ENCODE assay signal across 2 cellular contexts in genomic region chr19:7840629-7841028, GRCh38.
A peak's percentile ranks its signal among the peaks of the same experiment; 100 is the strongest.
TF ChIP-seq lines count a peak whose summit lies in the region.

No MANE protein-coding gene starts in this region.

TF ChIP-seq in IMR-90, 13 proteins besides CTCF, POLR2A, EP300 and RAD21:
- TF ChIP-seq NFE2L2 (IDR thresholded peaks at IDR 0.05; ENCODE audit: low read depth, low read length) (no peak), USF2 (IDR thresholded peaks at IDR 0.05; ENCODE audit: low read depth, low read length) (no peak), RCOR1 (IDR thresholded peaks at IDR 0.05; ENCODE audit: insufficient replicate concordance, low read length) (no peak), RFX5 (IDR thresholded peaks at IDR 0.05; ENCODE audit: low read depth, low read length) (no peak), FOS (IDR thresholded peaks at IDR 0.05; ENCODE audit: low read depth, low read length) (no peak), CEBPB (IDR thresholded peaks at IDR 0.05; ENCODE audit: low read depth, low read length) (no peak), BHLHE40 (IDR thresholded peaks at IDR 0.05; ENCODE audit: low read depth, low read length) (no peak)
TF ChIP-seq in IMR-90: peak in this region for 0.

TF ChIP-seq in H1, 55 proteins besides CTCF, POLR2A, EP300 and RAD21:
- TF ChIP-seq KDM5A (IDR thresholded peaks at IDR 0.05; ENCODE audit: low read length) (no peak), TBP (IDR thresholded peaks at IDR 0.05; ENCODE audit: low read depth, low read length) (no peak), NANOG (IDR thresholded peaks at IDR 0.05; ENCODE audit: insufficient read depth, low read depth, low read length, poor library complexity, severe bottlenecking) (no peak), KDM1A (IDR thresholded peaks at IDR 0.05; ENCODE audit: borderline replicate concordance, low read length) (0 out of 2 replicates have a peak, but pooled peaks have one; percentile 26)
